1 cellular context compared by ENCODE assay signal in genomic region chr17:76371656-76372628, GRCh38.
TF ChIP-seq lines count a peak whose summit lies in the region.

No MANE protein-coding gene starts in this region.

TF ChIP-seq in H1, 55 proteins besides CTCF, POLR2A, EP300 and RAD21 (continued from another document):
- TF ChIP-seq HDAC6 (IDR thresholded peaks at IDR 0.05; ENCODE audit: low read depth, low read length) = no peak
- TF ChIP-seq SIX5 (IDR thresholded peaks at IDR 0.05; ENCODE audit: low read depth, low read length) = no peak
- TF ChIP-seq CHD7 (IDR thresholded peaks at IDR 0.05; ENCODE audit: insufficient replicate concordance, low read length) = no peak
- no peak for TF ChIP-seq RFX5 (IDR thresholded peaks at IDR 0.05; ENCODE audit: borderline replicate concordance, low read depth, low read length)
- TF ChIP-seq BACH1 (IDR thresholded peaks at IDR 0.05; ENCODE audit: low read length) = no peak
